In genomic region chr4:46927201-46927600, GRCh38 we compare ENCODE assay signal across 39 cellular contexts. TPM values are rescaled to one million over a fixed set of nuclear protein-coding genes. Genes with fewer than 3 reads are reported as not detected.
"Had no signal": no experiment of that assay in that cellular context is flagged by ENCODE, and none has a peak within 500 bp of the region (broad histone marks: within the 10 kb centered on the region; RNA-seq: fewer than 3 reads in every experiment).

No MANE protein-coding gene starts in this region.

- H3K36me3 Mint-ChIP-seq: memory B cell; naive B cell; natural killer cell treated with Interleukin-12 subunit alpha and Interleukin-12 subunit beta and Interleukin-15 and Interleukin-18, amount 100 ng/mL, for 72 hours had no signal

- H3K27me3 Mint-ChIP-seq: memory B cell; stimulated activated naive CD8-positive, alpha-beta T cell treated with anti-CD3 and anti-CD28 coated beads, Interleukin-15, amount 100 ng/mL, for 72 hours had no signal

- H3K4me1 Mint-ChIP-seq: memory B cell; naive B cell; neural crest cell; stimulated activated naive CD8-positive, alpha-beta T cell treated with anti-CD3 and anti-CD28 coated beads, Interleukin-15, amount 100 ng/mL, for 72 hours had no signal

- H3K27ac Mint-ChIP-seq: memory B cell; naive B cell; natural killer cell treated with Interleukin-12 subunit alpha and Interleukin-12 subunit beta and Interleukin-15 and Interleukin-18, amount 100 ng/mL, for 72 hours; stimulated activated naive CD8-positive, alpha-beta T cell treated with anti-CD3 and anti-CD28 coated beads, Interleukin-15, amount 100 ng/mL, for 72 hours had no signal

- H3K4me1 ChIP-seq: esophagus squamous epithelium, pancreas, suprapubic skin, upper lobe of right lung, uterus had no signal

- H3K36me3 ChIP-seq: esophagus squamous epithelium, neutrophil, pancreas, suprapubic skin, transverse colon, upper lobe of right lung, uterus had no signal

- H3K4me3 Mint-ChIP-seq: memory B cell; naive B cell; natural killer cell treated with Interleukin-12 subunit alpha and Interleukin-12 subunit beta and Interleukin-15 and Interleukin-18, amount 100 ng/mL, for 72 hours; neural crest cell; stimulated activated naive CD8-positive, alpha-beta T cell treated with anti-CD3 and anti-CD28 coated beads, Interleukin-15, amount 100 ng/mL, for 72 hours had no signal

- ATAC-seq: left colon; mucosa of descending colon; natural killer cell treated with Interleukin-12 subunit alpha and Interleukin-12 subunit beta and Interleukin-15 and Interleukin-18, amount 100 ng/mL, for 72 hours; sciatic nerve; stimulated activated naive CD8-positive, alpha-beta T cell treated with anti-CD3 and anti-CD28 coated beads, Interleukin-15, amount 100 ng/mL, for 72 hours; upper lobe of right lung had no signal

- H3K27me3 ChIP-seq: esophagus squamous epithelium, pancreas, suprapubic skin, transverse colon, uterus had no signal

- H3K27ac ChIP-seq: coronary artery, esophagus squamous epithelium, neutrophil, pancreas, suprapubic skin, transverse colon, upper lobe of right lung, uterus had no signal

- H3K9me3 Mint-ChIP-seq: memory B cell; naive B cell; natural killer cell treated with Interleukin-12 subunit alpha and Interleukin-12 subunit beta and Interleukin-15 and Interleukin-18, amount 100 ng/mL, for 72 hours; neural crest cell; stimulated activated naive CD8-positive, alpha-beta T cell treated with anti-CD3 and anti-CD28 coated beads, Interleukin-15, amount 100 ng/mL, for 72 hours had no signal

- H3K9me3 ChIP-seq: esophagus squamous epithelium, mucosa of descending colon, neutrophil, pancreas, suprapubic skin, transverse colon, upper lobe of right lung, uterus had no signal

- H3K4me3 ChIP-seq: coronary artery, esophagus squamous epithelium, lung, mucosa of descending colon, pancreas, smooth muscle cell, suprapubic skin, transverse colon, upper lobe of right lung, uterus had no signal

- DNase-seq: dermis blood vessel endothelial cell; effector memory CD4-positive, alpha-beta T cell; esophagus squamous epithelium; head of caudate nucleus; hippocampal formation; left colon; mucosa of descending colon; naive B cell; pancreas; retina; stimulated activated CD4-positive, alpha-beta T cell treated with anti-CD3 and anti-CD28 coated beads, Interleukin-12 subunit alpha, Interleukin-12 subunit beta, amount 100 ng/mL, for 4 hours; stimulated activated CD4-positive, alpha-beta T cell treated with anti-CD3 and anti-CD28 coated beads, Interleukin-1b, Interleukin-23, amount 100 ng/mL, for 48 hours; stimulated activated CD4-positive, alpha-beta T cell treated with anti-CD3 and anti-CD28 coated beads, Interleukin-4, amount 100 ng/mL, for 1 hour; stimulated activated CD8-positive, alpha-beta memory T cell treated with anti-CD3 and anti-CD28 coated beads, Interleukin-4, amount 100 ng/mL, for 48 hours; stimulated activated naive CD4-positive, alpha-beta T cell; stimulated activated naive CD8-positive, alpha-beta T cell treated with anti-CD3 and anti-CD28 coated beads, Interleukin-15, amount 100 ng/mL, for 72 hours; transverse colon; upper lobe of right lung; uterus had no signal

RNA-seq across cellular contexts. Expression of gene COX7B2, which starts 18.2 kb away (rescaled TPM):
- total RNA-seq: chondrocyte; dermis blood vessel endothelial cell; endothelial cell of umbilical vein; epithelial cell of proximal tubule; esophagus squamous epithelium; fibroblast of villous mesenchyme; frontal cortex; glomerular endothelial cell; kidney epithelial cell; left colon; liver; lung; mucosa of descending colon; natural killer cell treated with Interleukin-12 subunit alpha and Interleukin-12 subunit beta and Interleukin-15 and Interleukin-18, amount 100 ng/mL, for 72 hours; neural crest cell; omental fat pad; pancreas; posterior vena cava; pulmonary artery endothelial cell; sciatic nerve; smooth muscle cell; suprapubic skin; transverse colon; upper lobe of right lung; uterus had no signal
